32 cellular contexts compared by ENCODE assay signal in genomic region chr5:137308311-137308710, GRCh38.
"Had no signal": no experiment of that assay in that cellular context is flagged by ENCODE, and none has a peak within 500 bp of the region (broad histone marks: within the 10 kb centered on the region; RNA-seq: fewer than 3 reads in every experiment).

No MANE protein-coding gene starts in this region.

- H3K4me3 ChIP-seq: dorsolateral prefrontal cortex, gastroesophageal sphincter, heart right ventricle, lung, pancreas, smooth muscle cell, testis, tibial artery had no signal

- H3K9me3 ChIP-seq: gastroesophageal sphincter, heart right ventricle, pancreas, testis, tibial artery had no signal

- H3K4me2 ChIP-seq: smooth muscle cell had no signal

- H3K27me3 ChIP-seq: dorsolateral prefrontal cortex, foreskin keratinocyte, gastroesophageal sphincter, heart right ventricle, pancreas, testis, tibial artery had no signal

- H3K36me3 ChIP-seq: gastroesophageal sphincter, heart right ventricle, pancreas, tibial artery had no signal

- H3K4me3 Mint-ChIP-seq: immature natural killer cell; memory B cell; naive thymus-derived CD4-positive, alpha-beta T cell; nephron; type B pancreatic cell had no signal

- H3K9me3 Mint-ChIP-seq: memory B cell; naive thymus-derived CD4-positive, alpha-beta T cell; nephron; type B pancreatic cell had no signal

- H3K27ac ChIP-seq: foreskin keratinocyte, gastroesophageal sphincter, heart right ventricle, pancreas, testis, tibial artery had no signal

- H3K27ac Mint-ChIP-seq: immature natural killer cell; memory B cell; naive thymus-derived CD4-positive, alpha-beta T cell; nephron; type B pancreatic cell had no signal

- DNase-seq: caudate nucleus; cerebellar nuclear complex; effector CD4-positive, alpha-beta T cell; foreskin keratinocyte; glutamatergic neuron; heart right ventricle; hippocampal formation; immature natural killer cell; islet precursor cell; kidney glomerular epithelial cell; left colon; midbrain; naive thymus-derived CD4-positive, alpha-beta T cell; occipital lobe; pancreas; retina; stimulated activated CD4-positive, alpha-beta T cell treated with anti-CD3 and anti-CD28 coated beads, Interleukin-12 subunit alpha, Interleukin-12 subunit beta, amount 100 ng/mL, for 4 hours; stimulated activated CD4-positive, alpha-beta T cell treated with anti-CD3 and anti-CD28 coated beads, Interleukin-1b, Interleukin-23, amount 100 ng/mL, for 48 hours; stimulated activated CD4-positive, alpha-beta T cell treated with anti-CD3 and anti-CD28 coated beads, Interleukin-4, amount 100 ng/mL, for 1 hour; stimulated activated CD8-positive, alpha-beta memory T cell treated with anti-CD3 and anti-CD28 coated beads, Interleukin-4, amount 100 ng/mL, for 48 hours; stimulated activated naive CD4-positive, alpha-beta T cell; substantia nigra; testis; tibial artery had no signal

- ATAC-seq: foreskin keratinocyte; gastroesophageal sphincter; heart right ventricle; left colon; naive thymus-derived CD4-positive, alpha-beta T cell; pancreas; sciatic nerve had no signal

- H3K4me1 ChIP-seq: testis had no signal

- H3K4me1 Mint-ChIP-seq: immature natural killer cell; memory B cell; naive thymus-derived CD4-positive, alpha-beta T cell; nephron had no signal

- H3K36me3 Mint-ChIP-seq: immature natural killer cell; memory B cell; naive thymus-derived CD4-positive, alpha-beta T cell; type B pancreatic cell had no signal
